In genomic region chr17:48632579-48633265, GRCh38 we compare ENCODE assay signal across 17 cellular contexts. TPM values are rescaled to one million over a fixed set of nuclear protein-coding genes. Genes with fewer than 3 reads are reported as not detected.
DNase-seq lines count a peak whose midpoint lies in the region; ATAC-seq and FAIRE-seq lines count a peak whose summit lies in the region.
"Had no signal": no experiment of that assay in that cellular context is flagged by ENCODE, and none has a peak within 500 bp of the region (broad histone marks: within the 10 kb centered on the region; RNA-seq: fewer than 3 reads in every experiment).

No MANE protein-coding gene starts in this region.

- peak overlapping the region; percentile 28 for H3K4me3 Mint-ChIP-seq in activated naive CD8-positive, alpha-beta T cell
- no peak overlapping the region for H3K4me3 Mint-ChIP-seq in activated naive CD8-positive, alpha-beta T cell treated with anti-CD3 and anti-CD28 coated beads for 36 hours
- peak overlapping the region; percentile 6 for H3K4me3 Mint-ChIP-seq in activated T-helper 2 cell treated with anti-CD3 and anti-CD28 coated beads, Interferon-gamma antibody, Interleukin-2, Interleukin-4, amounts not matched to agents 10 μg/mL and 5 μg/mL and 100 μg/mL, durations not matched to agents 14 hours and 24 hours and 36 hours (ENCODE audit: low read depth)
- peak overlapping the region; percentile 17 to 68 (median 52) for H3K4me3 Mint-ChIP-seq in naive thymus-derived CD4-positive, alpha-beta T cell

- POLR2A ChIA-PET in naive thymus-derived CD4-positive, alpha-beta T cell (lab: Charles Lee), result interaction anchor here (0.7 to 0.8 kb wide), 2 partner anchors 9 to 13 kb away, joined by 3 read pairs; no protein-coding TSS in a partner anchor

- H3K27me3 Mint-ChIP-seq in activated naive CD8-positive, alpha-beta T cell, result peaks cover 52% of the 10 kb centered on the region
- H3K27me3 Mint-ChIP-seq in activated naive CD8-positive, alpha-beta T cell treated with anti-CD3 and anti-CD28 coated beads for 36 hours, result peaks cover 98% of the 10 kb centered on the region
- H3K27me3 Mint-ChIP-seq in activated T-helper 2 cell treated with anti-CD3 and anti-CD28 coated beads, Interferon-gamma antibody, Interleukin-2, Interleukin-4, amounts not matched to agents 10 μg/mL and 5 μg/mL and 100 μg/mL, durations not matched to agents 14 hours and 24 hours and 36 hours (ENCODE audit: low read depth), result peaks cover 91% of the 10 kb centered on the region
- H3K27me3 Mint-ChIP-seq in naive thymus-derived CD4-positive, alpha-beta T cell, result peaks cover 78 to 98% (median 89%) of the 10 kb centered on the region in 5 donors

- H3K9me3 ChIP-seq in naive thymus-derived CD4-positive, alpha-beta T cell (ENCODE audit: control insufficient read depth in 2 of 3, low read length in 3 of 3), result no peaks in the 10 kb centered on the region
- H3K9me3 ChIP-seq: ascending aorta, psoas muscle had no signal

- H3K27ac ChIP-seq in naive thymus-derived CD4-positive, alpha-beta T cell (ENCODE audit: low read depth, low read length), result no peak overlapping the region
- H3K27ac ChIP-seq: ascending aorta, coronary artery, epithelial cell of prostate, psoas muscle had no signal

- no peak overlapping the region for H3K4me3 ChIP-seq in naive thymus-derived CD4-positive, alpha-beta T cell (ENCODE audit: low read length)
- H3K4me3 ChIP-seq: ascending aorta, coronary artery, psoas muscle had no signal

- intact Hi-C loops in activated T-helper 2 cell treated with anti-CD3 and anti-CD28 coated beads, Interferon-gamma antibody, Interleukin-2, Interleukin-4, amounts not matched to agents 10 μg/mL and 5 μg/mL and 100 μg/mL, durations not matched to agents 14 hours and 24 hours and 36 hours (cut with micrococcal nuclease), result no loop called here
- intact Hi-C loops in naive thymus-derived CD4-positive, alpha-beta T cell (cut with micrococcal nuclease), result no loop called here
- intact Hi-C loops in posterior cingulate gyrus (cut with DNase I), result no loop called here

- DNase-seq in activated naive CD8-positive, alpha-beta T cell treated with anti-CD3 and anti-CD28 coated beads for 36 hours, result no peak
- DNase-seq in activated T-helper 2 cell treated with anti-CD3 and anti-CD28 coated beads, Interferon-gamma antibody, Interleukin-2, Interleukin-4, amounts not matched to agents 10 μg/mL and 5 μg/mL and 100 μg/mL, durations not matched to agents 14 hours and 24 hours and 36 hours (ENCODE audit: low spot score), result no peak
- no peak for DNase-seq in naive thymus-derived CD4-positive, alpha-beta T cell
- no peak for DNase-seq in NCI-H524 treated with DMSO at 0.1 percent for 48 hours (lab: John Stamatoyannopoulos, UW)
- no peak for DNase-seq in posterior cingulate gyrus
- no peak for DNase-seq in frontal cortex (ENCODE audit: low spot score in 2 of 2)
- DNase-seq: KBM-7; NCI-H1092; NCI-H82; psoas muscle; stimulated activated CD4-positive, alpha-beta T cell treated with anti-CD3 and anti-CD28 coated beads, Interleukin-15, amount 100 ng/mL, for 24 hours had no signal

- H3K27ac Mint-ChIP-seq in activated naive CD8-positive, alpha-beta T cell, result no peak overlapping the region
- no peak overlapping the region for H3K27ac Mint-ChIP-seq in activated naive CD8-positive, alpha-beta T cell treated with anti-CD3 and anti-CD28 coated beads for 36 hours
- H3K27ac Mint-ChIP-seq in activated T-helper 2 cell treated with anti-CD3 and anti-CD28 coated beads, Interferon-gamma antibody, Interleukin-2, Interleukin-4, amounts not matched to agents 10 μg/mL and 5 μg/mL and 100 μg/mL, durations not matched to agents 14 hours and 24 hours and 36 hours, result no peak overlapping the region
- H3K27ac Mint-ChIP-seq in naive thymus-derived CD4-positive, alpha-beta T cell, result no peak overlapping the region

- peaks cover 2% of the 10 kb centered on the region for H3K36me3 Mint-ChIP-seq in activated naive CD8-positive, alpha-beta T cell
- H3K36me3 Mint-ChIP-seq in activated naive CD8-positive, alpha-beta T cell treated with anti-CD3 and anti-CD28 coated beads for 36 hours, result no peaks in the 10 kb centered on the region
- H3K36me3 Mint-ChIP-seq in activated T-helper 2 cell treated with anti-CD3 and anti-CD28 coated beads, Interferon-gamma antibody, Interleukin-2, Interleukin-4, amounts not matched to agents 10 μg/mL and 5 μg/mL and 100 μg/mL, durations not matched to agents 14 hours and 24 hours and 36 hours (ENCODE audit: low read depth), result no peaks in the 10 kb centered on the region
- H3K36me3 Mint-ChIP-seq in naive thymus-derived CD4-positive, alpha-beta T cell, result peaks cover 0 to 4% (median 0%) of the 10 kb centered on the region in 5 donors

- no peaks in the 10 kb centered on the region for H3K36me3 ChIP-seq in naive thymus-derived CD4-positive, alpha-beta T cell (ENCODE audit: control insufficient read depth in 2 of 3, insufficient read depth in 3 of 3, low read length in 3 of 3)
- H3K36me3 ChIP-seq: ascending aorta had no signal

- peaks cover 0 to 6% of the 10 kb centered on the region in 2 donors for H3K4me1 ChIP-seq in naive thymus-derived CD4-positive, alpha-beta T cell (ENCODE audit: control insufficient read depth in 2 of 2, insufficient read depth in 2 of 2, low read length in 2 of 2)
- H3K4me1 ChIP-seq: ascending aorta, psoas muscle had no signal

- no peak for FAIRE-seq in frontal cortex (lab: Jason Lieb, UNC)
- FAIRE-seq: islet of Langerhans had no signal

- H3K4me1 Mint-ChIP-seq in activated naive CD8-positive, alpha-beta T cell (ENCODE audit: low read depth), result peaks cover 11% of the 10 kb centered on the region
- peaks cover 15% of the 10 kb centered on the region for H3K4me1 Mint-ChIP-seq in activated naive CD8-positive, alpha-beta T cell treated with anti-CD3 and anti-CD28 coated beads for 36 hours
- H3K4me1 Mint-ChIP-seq in activated T-helper 2 cell treated with anti-CD3 and anti-CD28 coated beads, Interferon-gamma antibody, Interleukin-2, Interleukin-4, amounts not matched to agents 10 μg/mL and 5 μg/mL and 100 μg/mL, durations not matched to agents 14 hours and 24 hours and 36 hours (ENCODE audit: low read depth), result peaks cover 6% of the 10 kb centered on the region
- peaks cover 6 to 16% (median 14%) of the 10 kb centered on the region in 7 donors for H3K4me1 Mint-ChIP-seq in naive thymus-derived CD4-positive, alpha-beta T cell

- no peaks in the 10 kb centered on the region for H3K9me3 Mint-ChIP-seq in activated naive CD8-positive, alpha-beta T cell (ENCODE audit: low read depth)
- no peaks in the 10 kb centered on the region for H3K9me3 Mint-ChIP-seq in activated naive CD8-positive, alpha-beta T cell treated with anti-CD3 and anti-CD28 coated beads for 36 hours
- H3K9me3 Mint-ChIP-seq in activated T-helper 2 cell treated with anti-CD3 and anti-CD28 coated beads, Interferon-gamma antibody, Interleukin-2, Interleukin-4, amounts not matched to agents 10 μg/mL and 5 μg/mL and 100 μg/mL, durations not matched to agents 14 hours and 24 hours and 36 hours, result no peaks in the 10 kb centered on the region
- peaks cover 0 to 6% (median 0%) of the 10 kb centered on the region in 11 donors for H3K9me3 Mint-ChIP-seq in naive thymus-derived CD4-positive, alpha-beta T cell

- ATAC-seq in naive thymus-derived CD4-positive, alpha-beta T cell, result no peak
- ATAC-seq in HG02885 (IDR thresholded peaks at IDR 0.05; ENCODE audit: poor library complexity, unreplicated experiment), result no peak
- ATAC-seq: psoas muscle had no signal

- H3K27me3 ChIP-seq in naive thymus-derived CD4-positive, alpha-beta T cell (ENCODE audit: control insufficient read depth in 2 of 2, insufficient read depth in 2 of 2, low read length in 2 of 2), result peaks cover 31 to 46% of the 10 kb centered on the region in 2 donors

- CTCF ChIA-PET in naive thymus-derived CD4-positive, alpha-beta T cell (lab: Charles Lee), result no interaction called here

RNA-seq across cellular contexts. Expression of gene HOXB9, which starts 6.6 kb away (rescaled TPM):
- total RNA-seq in activated naive CD8-positive, alpha-beta T cell treated with anti-CD3 and anti-CD28 coated beads for 36 hours, result 1 to 10 TPM; 3.4 to 4.0 TPM
- total RNA-seq in activated T-helper 2 cell treated with anti-CD3 and anti-CD28 coated beads, Interferon-gamma antibody, Interleukin-2, Interleukin-4, amounts not matched to agents 10 μg/mL and 5 μg/mL and 100 μg/mL, durations not matched to agents 14 hours and 24 hours and 36 hours, result 0.16 TPM in 2 replicates
- total RNA-seq in naive thymus-derived CD4-positive, alpha-beta T cell, result under 1 TPM in 3 of 5 experiments, not detected in 2; 0.12 to 0.24 (median 0.16) TPM
- polyA plus RNA-seq in naive thymus-derived CD4-positive, alpha-beta T cell, result not detected
- not detected for total RNA-seq in frontal cortex
- total RNA-seq: ascending aorta, psoas muscle had no signal

RNA-seq across cellular contexts. Expression of gene HOXB8, which starts 17.6 kb away (rescaled TPM):
- not detected for total RNA-seq in activated naive CD8-positive, alpha-beta T cell treated with anti-CD3 and anti-CD28 coated beads for 36 hours
- not detected in 2 replicates for total RNA-seq in activated T-helper 2 cell treated with anti-CD3 and anti-CD28 coated beads, Interferon-gamma antibody, Interleukin-2, Interleukin-4, amounts not matched to agents 10 μg/mL and 5 μg/mL and 100 μg/mL, durations not matched to agents 14 hours and 24 hours and 36 hours
- total RNA-seq in naive thymus-derived CD4-positive, alpha-beta T cell, result not detected
- not detected for polyA plus RNA-seq in naive thymus-derived CD4-positive, alpha-beta T cell
- not detected for total RNA-seq in frontal cortex
- total RNA-seq: ascending aorta, psoas muscle had no signal

RNA-seq across cellular contexts. Expression of gene HOXB7, which starts 21.9 kb away (rescaled TPM):
- 1 to 10 TPM in 1 of 2 experiments, under 1 TPM in 1; 0.62 to 1.4 TPM for total RNA-seq in activated naive CD8-positive, alpha-beta T cell treated with anti-CD3 and anti-CD28 coated beads for 36 hours
- total RNA-seq in activated T-helper 2 cell treated with anti-CD3 and anti-CD28 coated beads, Interferon-gamma antibody, Interleukin-2, Interleukin-4, amounts not matched to agents 10 μg/mL and 5 μg/mL and 100 μg/mL, durations not matched to agents 14 hours and 24 hours and 36 hours, result 0.39 and 0.64 TPM in 2 replicates
- total RNA-seq in naive thymus-derived CD4-positive, alpha-beta T cell, result under 1 TPM in 1 of 5 experiments, not detected in 4; 0.31 TPM
- polyA plus RNA-seq in naive thymus-derived CD4-positive, alpha-beta T cell, result not detected
- not detected for total RNA-seq in frontal cortex

RNA-seq across cellular contexts. Expression of gene HOXB6, which starts 27.9 kb away (rescaled TPM):
- total RNA-seq in activated naive CD8-positive, alpha-beta T cell treated with anti-CD3 and anti-CD28 coated beads for 36 hours, result not detected
- 0.52 and 0.62 TPM in 2 replicates for total RNA-seq in activated T-helper 2 cell treated with anti-CD3 and anti-CD28 coated beads, Interferon-gamma antibody, Interleukin-2, Interleukin-4, amounts not matched to agents 10 μg/mL and 5 μg/mL and 100 μg/mL, durations not matched to agents 14 hours and 24 hours and 36 hours
- under 1 TPM in 1 of 5 experiments, not detected in 4; 0.34 TPM for total RNA-seq in naive thymus-derived CD4-positive, alpha-beta T cell
- not detected for polyA plus RNA-seq in naive thymus-derived CD4-positive, alpha-beta T cell
- not detected for total RNA-seq in frontal cortex

RNA-seq across cellular contexts. Expression of gene HOXB5, which starts 39.1 kb away (rescaled TPM):
- total RNA-seq in activated naive CD8-positive, alpha-beta T cell treated with anti-CD3 and anti-CD28 coated beads for 36 hours, result not detected
- total RNA-seq in activated T-helper 2 cell treated with anti-CD3 and anti-CD28 coated beads, Interferon-gamma antibody, Interleukin-2, Interleukin-4, amounts not matched to agents 10 μg/mL and 5 μg/mL and 100 μg/mL, durations not matched to agents 14 hours and 24 hours and 36 hours, result not detected in 2 replicates
- total RNA-seq in naive thymus-derived CD4-positive, alpha-beta T cell, result not detected
- not detected for polyA plus RNA-seq in naive thymus-derived CD4-positive, alpha-beta T cell
- not detected for total RNA-seq in frontal cortex
